Comparison of ENCODE assay signal across 1 cellular context in the genomic region with DNA sequence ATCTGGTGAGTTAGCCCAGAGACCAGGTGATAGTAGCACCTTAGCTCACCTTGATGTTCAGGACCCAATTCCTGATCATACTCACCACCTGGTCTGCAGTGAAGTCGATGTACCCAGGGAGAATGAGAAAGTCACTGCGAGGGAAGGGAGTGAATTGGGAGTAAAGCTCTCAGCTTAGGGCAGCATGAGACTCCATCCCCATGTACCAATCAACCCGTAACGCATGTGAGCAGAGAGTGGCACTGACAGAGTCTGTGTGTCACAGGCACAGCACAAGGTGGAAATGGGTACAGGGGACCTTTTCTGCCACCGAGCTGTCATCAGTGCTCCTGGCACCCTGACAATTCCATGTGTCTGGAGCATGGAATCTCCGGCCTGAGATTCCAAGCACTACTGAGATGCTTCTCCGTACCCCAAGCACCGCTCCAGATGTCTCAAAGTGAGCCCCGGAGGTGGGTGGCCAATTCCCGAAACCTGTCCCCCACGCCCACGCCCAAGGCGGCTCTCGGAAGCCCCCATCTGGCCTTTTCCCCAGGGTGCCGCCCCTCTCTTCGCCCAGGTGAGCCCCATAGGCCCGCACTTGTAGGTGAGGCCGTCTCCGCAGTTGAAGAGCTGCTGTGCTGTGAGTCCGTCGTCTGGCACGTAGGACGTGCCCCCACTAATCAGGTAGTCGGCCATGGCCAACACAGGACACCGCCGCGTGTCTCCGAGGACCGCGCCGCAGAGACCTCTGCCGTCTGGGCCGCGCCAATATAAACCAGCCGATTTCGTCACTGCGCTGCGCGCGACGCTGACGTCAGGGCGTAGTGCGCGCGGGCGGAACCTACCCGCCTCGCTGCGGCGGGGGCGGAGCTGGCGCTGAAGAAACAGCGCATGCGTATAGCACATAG.
TF ChIP-seq lines count a peak whose summit lies in the region.

TSS of gene IMPDH2 (minus strand) at position 726 of the 890 bp plus-strand sequence. CDS start at position 678, 48 bp downstream.

TF ChIP-seq in H1, 55 proteins besides CTCF, POLR2A, EP300 and RAD21 (continues in another document):
- no peak for TF ChIP-seq SP2 (IDR thresholded peaks at IDR 0.05; ENCODE audit: low read length)
- peak in 1 of 2 experiments; percentile 78; a peak in 2 of 4 replicates for TF ChIP-seq SIN3A (conservative IDR thresholded peaks at IDR 0.05 in 1 of 2, IDR thresholded peaks at IDR 0.05 in 1 of 2; ENCODE audit: low read depth in 1 of 2, low read length in 2 of 2)
- no peak for TF ChIP-seq RXRA (IDR thresholded peaks at IDR 0.05; ENCODE audit: insufficient read depth, low read depth, low read length)
- TF ChIP-seq SIRT6 (IDR thresholded peaks at IDR 0.05; ENCODE audit: low read length), result no peak
- no peak for TF ChIP-seq GABPA (IDR thresholded peaks at IDR 0.05; ENCODE audit: borderline replicate concordance, insufficient read depth, low read length)
- TF ChIP-seq BCL11A (IDR thresholded peaks at IDR 0.05; ENCODE audit: low read depth in 2 of 2, low read length in 2 of 2), result no peak
- TF ChIP-seq KDM5A (IDR thresholded peaks at IDR 0.05; ENCODE audit: low read length), result 0 out of 2 replicates have a peak, but pooled peaks have one; percentile 35
- TF ChIP-seq SP1 (IDR thresholded peaks at IDR 0.05; ENCODE audit: low read depth, low read length), result peak; percentile 65
- TF ChIP-seq, protein P1, sequence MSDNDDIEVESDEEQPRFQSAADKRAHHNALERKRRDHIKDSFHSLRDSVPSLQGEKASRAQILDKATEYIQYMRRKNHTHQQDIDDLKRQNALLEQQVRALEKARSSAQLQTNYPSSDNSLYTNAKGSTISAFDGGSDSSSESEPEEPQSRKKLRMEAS (IDR thresholded peaks at IDR 0.05), result peak; percentile 94
- peak; percentile 90 for TF ChIP-seq KDM4A (IDR thresholded peaks at IDR 0.05; ENCODE audit: low read depth, low read length, severe bottlenecking)
- TF ChIP-seq BRCA1 (IDR thresholded peaks at IDR 0.05; ENCODE audit: low read depth, low read length), result no peak
- TF ChIP-seq JUND (IDR thresholded peaks at IDR 0.05; ENCODE audit: low read length), result peak; percentile 73; the same call in 1 of the 2 replicates
- TF ChIP-seq POLR2AphosphoS5 (IDR thresholded peaks at IDR 0.05; ENCODE audit: low read depth, low read length), result peak; percentile 98
- no peak for TF ChIP-seq POU5F1 (IDR thresholded peaks at IDR 0.05; ENCODE audit: low read depth, low read length)
- peak; percentile 58 for TF ChIP-seq NRF1 (IDR thresholded peaks at IDR 0.05; ENCODE audit: low read depth, low read length)
- TF ChIP-seq SAP30 (IDR thresholded peaks at IDR 0.05; ENCODE audit: insufficient read depth, insufficient replicate concordance, low read length), result peak; percentile 78
- no peak; the same call in 1 of the 2 replicates for TF ChIP-seq BACH1 (IDR thresholded peaks at IDR 0.05; ENCODE audit: low read length)
- TF ChIP-seq MAFK (IDR thresholded peaks at IDR 0.05; ENCODE audit: low read depth, low read length), result no peak
- no peak for TF ChIP-seq USF2 (IDR thresholded peaks at IDR 0.05; ENCODE audit: low read length)
- TF ChIP-seq CBX5 (IDR thresholded peaks at IDR 0.05; ENCODE audit: low read depth, low read length), result no peak
- TF ChIP-seq TEAD4 (IDR thresholded peaks at IDR 0.05; ENCODE audit: low read depth, low read length), result no peak; the same call in 1 of the 2 replicates
- TF ChIP-seq TAF1 (IDR thresholded peaks at IDR 0.05; ENCODE audit: low read depth, low read length), result peak; percentile 90
- no peak for TF ChIP-seq SIX5 (IDR thresholded peaks at IDR 0.05; ENCODE audit: low read depth, low read length)
- TF ChIP-seq TAF7 (optimal IDR thresholded peaks at IDR 0.05; ENCODE audit: borderline replicate concordance, low read depth, low read length), result peak; percentile 89
- peak; percentile 91 for TF ChIP-seq CEBPB (IDR thresholded peaks at IDR 0.05; ENCODE audit: low read depth, low read length)
- peak; percentile 69; the same call in 1 of the 2 replicates for TF ChIP-seq SRF (IDR thresholded peaks at IDR 0.05; ENCODE audit: low read depth, low read length)
- TF ChIP-seq JUN (IDR thresholded peaks at IDR 0.05; ENCODE audit: low read depth, low read length), result no peak
- no peak for TF ChIP-seq CHD1 (IDR thresholded peaks at IDR 0.05; ENCODE audit: low read depth, low read length)
- peak; percentile 80; the same call in 1 of the 2 replicates for TF ChIP-seq SP4 (IDR thresholded peaks at IDR 0.05; ENCODE audit: low read length)
- TF ChIP-seq YY1 (IDR thresholded peaks at IDR 0.05; ENCODE audit: low read depth, low read length), result peak; percentile 72
- TF ChIP-seq ATF3 (IDR thresholded peaks at IDR 0.05; ENCODE audit: insufficient read depth, low read depth, low read length), result peak; percentile 81
- TF ChIP-seq CHD2 (IDR thresholded peaks at IDR 0.05; ENCODE audit: low read length), result no peak; the same call in 1 of the 2 replicates
- TF ChIP-seq PHF8 (conservative IDR thresholded peaks at IDR 0.05; ENCODE audit: low read depth, low read length), result peak; percentile 95
- no peak for TF ChIP-seq FOSL1 (IDR thresholded peaks at IDR 0.05; ENCODE audit: insufficient read depth, low read depth, low read length)
- TF ChIP-seq CREB1 (IDR thresholded peaks at IDR 0.05), result peak; percentile 99
- TF ChIP-seq, protein P2, sequence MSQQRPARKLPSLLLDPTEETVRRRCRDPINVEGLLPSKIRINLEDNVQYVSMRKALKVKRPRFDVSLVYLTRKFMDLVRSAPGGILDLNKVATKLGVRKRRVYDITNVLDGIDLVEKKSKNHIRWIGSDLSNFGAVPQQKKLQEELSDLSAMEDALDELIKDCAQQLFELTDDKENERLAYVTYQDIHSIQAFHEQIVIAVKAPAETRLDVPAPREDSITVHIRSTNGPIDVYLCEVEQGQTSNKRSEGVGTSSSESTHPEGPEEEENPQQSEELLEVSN (IDR thresholded peaks at IDR 0.05), result peak; percentile 91
- TF ChIP-seq NANOG (IDR thresholded peaks at IDR 0.05; ENCODE audit: insufficient read depth, low read depth, low read length, poor library complexity, severe bottlenecking), result no peak
- no peak for TF ChIP-seq ZNF274 (IDR thresholded peaks at IDR 0.05; ENCODE audit: borderline replicate concordance, extremely low read depth, low read length)
- TF ChIP-seq TBP (IDR thresholded peaks at IDR 0.05; ENCODE audit: low read depth, low read length), result peak; percentile 95
- TF ChIP-seq CHD7 (IDR thresholded peaks at IDR 0.05; ENCODE audit: insufficient replicate concordance, low read length), result no peak
- no peak for TF ChIP-seq RBBP5 (IDR thresholded peaks at IDR 0.05; ENCODE audit: borderline replicate concordance, low read depth, low read length)
- no peak for TF ChIP-seq EZH2 (IDR thresholded peaks at IDR 0.05; ENCODE audit: low read depth, low read length, severe bottlenecking)
- peak; percentile 94; the same call in 1 of the 2 replicates for TF ChIP-seq ATF2 (IDR thresholded peaks at IDR 0.05; ENCODE audit: low read length)
- TF ChIP-seq CBX8 (IDR thresholded peaks at IDR 0.05; ENCODE audit: borderline replicate concordance, low read depth, low read length), result no peak
- peak in 1 of 2 experiments; percentile 71; a peak in 1 of 4 replicates for TF ChIP-seq HDAC2 (IDR thresholded peaks at IDR 0.05; ENCODE audit: borderline replicate concordance in 1 of 2, low read depth in 2 of 2, low read length in 2 of 2)
- peak; percentile 21; the same call in 1 of the 2 replicates for TF ChIP-seq GTF2F1 (IDR thresholded peaks at IDR 0.05; ENCODE audit: borderline replicate concordance, low read depth, low read length)
- no peak for TF ChIP-seq RNF2 (IDR thresholded peaks at IDR 0.05; ENCODE audit: borderline replicate concordance, low read depth, low read length, missing control alignments, poor library complexity, severe bottlenecking)
- TF ChIP-seq KDM1A (IDR thresholded peaks at IDR 0.05; ENCODE audit: borderline replicate concordance, low read length), result no peak
- peak; percentile 60 for TF ChIP-seq ASH2L (IDR thresholded peaks at IDR 0.05; ENCODE audit: low read length)
- peak; percentile 92 for TF ChIP-seq EGR1 (IDR thresholded peaks at IDR 0.05; ENCODE audit: borderline replicate concordance, low read depth, low read length)
- TF ChIP-seq TCF12 (IDR thresholded peaks at IDR 0.05; ENCODE audit: low read depth, low read length), result no peak
- TF ChIP-seq CTBP2 (IDR thresholded peaks at IDR 0.05; ENCODE audit: borderline replicate concordance, insufficient read depth, insufficient read length, low read length), result no peak
- no peak for TF ChIP-seq SUZ12 (IDR thresholded peaks at IDR 0.05; ENCODE audit: low read length)
